18 cellular contexts compared by ENCODE assay signal in genomic region chr4:26267087-26267486, GRCh38. TPM values are rescaled to one million over a fixed set of nuclear protein-coding genes. Genes with fewer than 3 reads are reported as not detected.
DNase-seq lines count a peak whose midpoint lies in the region; ATAC-seq and TF ChIP-seq lines count a peak whose summit lies in the region.
"Had no signal": no experiment of that assay in that cellular context is flagged by ENCODE, and none has a peak within 500 bp of the region (broad histone marks: within the 10 kb centered on the region; RNA-seq: fewer than 3 reads in every experiment).

No MANE protein-coding gene starts in this region.

- intact Hi-C loops in left colon (cut with DNase I, micrococcal nuclease) (no loop called here), sigmoid colon (cut with DNase I) (loop anchor here (5.0 kb wide), 1 partner anchor 50 kb away; no protein-coding TSS in a partner anchor)

- no peak overlapping the region for H3K4me3 ChIP-seq in sigmoid colon
- H3K4me3 ChIP-seq: adrenal gland had no signal

- POLR2A ChIA-PET in activated CD8-positive, alpha-beta T cell treated with anti-CD3 and anti-CD28 coated beads, Interleukin-2, amount 10 ng/mL, durations not matched to agents 7 days and 5 days (lab: Charles Lee), result no interaction called here

- ATAC-seq in left colon, result peak; percentile 58
- no peak for ATAC-seq in activated CD8-positive, alpha-beta T cell treated with anti-CD3 and anti-CD28 coated beads, Interleukin-2, amount 10 ng/mL, durations not matched to agents 7 days and 5 days
- ATAC-seq in HG02973 (IDR thresholded peaks at IDR 0.05; ENCODE audit: unreplicated experiment), result no peak
- ATAC-seq: HCT116 had no signal

- H3K36me3 Mint-ChIP-seq in activated CD8-positive, alpha-beta T cell treated with anti-CD3 and anti-CD28 coated beads, Interleukin-2, amount 10 ng/mL, durations not matched to agents 7 days and 5 days (ENCODE audit: low read depth), result no peaks in the 10 kb centered on the region
- H3K36me3 Mint-ChIP-seq: immature natural killer cell had no signal

- CTCF ChIA-PET in activated CD8-positive, alpha-beta T cell treated with anti-CD3 and anti-CD28 coated beads, Interleukin-2, amount 10 ng/mL, durations not matched to agents 7 days and 5 days (lab: Charles Lee), result no interaction called here

- TF ChIP-seq POLR2A in sigmoid colon (IDR thresholded peaks at IDR 0.05), result no peak

- no peak overlapping the region for H3K4me3 Mint-ChIP-seq in activated CD8-positive, alpha-beta T cell treated with anti-CD3 and anti-CD28 coated beads, Interleukin-2, amount 10 ng/mL, durations not matched to agents 7 days and 5 days
- H3K4me3 Mint-ChIP-seq: activated CD4-positive, alpha-beta memory T cell treated with anti-CD3 and anti-CD28 coated beads, Interleukin-2, amount 10 ng/mL, durations not matched to agents 7 days and 5 days; activated T-helper 1 cell treated with anti-CD3 and anti-CD28 coated beads, Interleukin-12 subunit alpha, Interleukin-12 subunit beta, Interleukin-2, Interleukin-4 antibody, amounts not matched to agents 30 ng/mL and 10 ng/mL and 1 ng/mL, durations not matched to agents 14 hours and 24 hours and 36 hours; immature natural killer cell had no signal

- H3K27ac Mint-ChIP-seq in activated CD8-positive, alpha-beta T cell treated with anti-CD3 and anti-CD28 coated beads, Interleukin-2, amount 10 ng/mL, durations not matched to agents 7 days and 5 days, result no peak overlapping the region
- H3K27ac Mint-ChIP-seq: activated CD4-positive, alpha-beta memory T cell treated with anti-CD3 and anti-CD28 coated beads, Interleukin-2, amount 10 ng/mL, durations not matched to agents 7 days and 5 days; activated T-helper 1 cell treated with anti-CD3 and anti-CD28 coated beads, Interleukin-12 subunit alpha, Interleukin-12 subunit beta, Interleukin-2, Interleukin-4 antibody, amounts not matched to agents 30 ng/mL and 10 ng/mL and 1 ng/mL, durations not matched to agents 14 hours and 24 hours and 36 hours; immature natural killer cell had no signal

- peaks cover 5% of the 10 kb centered on the region for H3K4me1 Mint-ChIP-seq in activated CD8-positive, alpha-beta T cell treated with anti-CD3 and anti-CD28 coated beads, Interleukin-2, amount 10 ng/mL, durations not matched to agents 7 days and 5 days (ENCODE audit: low read depth)
- H3K4me1 Mint-ChIP-seq: immature natural killer cell had no signal

- no peaks in the 10 kb centered on the region for H3K36me3 ChIP-seq in sigmoid colon
- H3K36me3 ChIP-seq: adrenal gland had no signal

- no peaks in the 10 kb centered on the region for H3K9me3 ChIP-seq in sigmoid colon
- H3K9me3 ChIP-seq: adrenal gland, SK-N-SH had no signal

- no peaks in the 10 kb centered on the region for H3K27me3 ChIP-seq in sigmoid colon
- H3K27me3 ChIP-seq: adrenal gland had no signal

- H3K4me1 ChIP-seq in sigmoid colon, result peaks cover 0 to 31% (median 24%) of the 10 kb centered on the region in 4 donors
- H3K4me1 ChIP-seq: adrenal gland had no signal

- 58 to 71% methylated on average over 1 of the region's 1 CpG for WGBS in sigmoid colon, 2 donors

- H3K27ac ChIP-seq in sigmoid colon, result peak overlapping the region in 3 of 4 donors; percentile 50 to 58 (median 57)
- H3K27ac ChIP-seq: adrenal gland had no signal

- DNase-seq in AG20443 (ENCODE audit: low spot score) (peak; percentile 89), dedifferentiated amniotic fluid mesenchymal stem cell (ENCODE audit: extremely low spot score) (peak; percentile 78), left colon (peak; percentile 39 to 52), sigmoid colon (peak; percentile 87), HUDEP-2 (lab: John Stamatoyannopoulos, UW; ENCODE audit: unreplicated experiment in 76 of 76) (no peak), NCI-H1694 treated with DMSO at 0.1 percent for 48 hours (lab: John Stamatoyannopoulos, UW) (no peak)
- no peak for DNase-seq in activated CD8-positive, alpha-beta T cell treated with anti-CD3 and anti-CD28 coated beads, Interleukin-2, amount 10 ng/mL, durations not matched to agents 7 days and 5 days
- DNase-seq: activated CD4-positive, alpha-beta memory T cell treated with anti-CD3 and anti-CD28 coated beads, Interleukin-2, amount 10 ng/mL, durations not matched to agents 7 days and 5 days; cortex of kidney; immature natural killer cell; NCI-H510A; retina; SK-N-SH; stimulated activated CD4-positive, alpha-beta T cell treated with anti-CD3 and anti-CD28 coated beads, Interleukin-4, amount 100 ng/mL, for 24 hours had no signal

- TF ChIP-seq CTCF in sigmoid colon (IDR thresholded peaks at IDR 0.05), result no peak

- H3K27me3 Mint-ChIP-seq in activated CD8-positive, alpha-beta T cell treated with anti-CD3 and anti-CD28 coated beads, Interleukin-2, amount 10 ng/mL, durations not matched to agents 7 days and 5 days (ENCODE audit: low read depth), result peaks cover 17% of the 10 kb centered on the region

- no peak for TF ChIP-seq EP300 in sigmoid colon (IDR thresholded peaks at IDR 0.05)

- no peaks in the 10 kb centered on the region for H3K9me3 Mint-ChIP-seq in activated CD8-positive, alpha-beta T cell treated with anti-CD3 and anti-CD28 coated beads, Interleukin-2, amount 10 ng/mL, durations not matched to agents 7 days and 5 days (ENCODE audit: insufficient read depth)
- H3K9me3 Mint-ChIP-seq: activated CD4-positive, alpha-beta memory T cell treated with anti-CD3 and anti-CD28 coated beads, Interleukin-2, amount 10 ng/mL, durations not matched to agents 7 days and 5 days; immature natural killer cell had no signal

RNA-seq across cellular contexts. Expression of gene RBPJ, which starts 53.7 kb away (rescaled TPM):
- total RNA-seq in left colon (10 to 100 TPM; 32.6 to 53.2 TPM), sigmoid colon (100 to 1,000 TPM in 2 of 4 donors, 10 to 100 TPM in 2; 78.4 to 114 (median 100) TPM)
- polyA plus RNA-seq in sigmoid colon, result 10 to 100 TPM; 15.0 to 25.0 (median 15.0) TPM
- 10 to 100 TPM; 61.7 to 72.3 TPM for total RNA-seq in activated CD8-positive, alpha-beta T cell treated with anti-CD3 and anti-CD28 coated beads, Interleukin-2, amount 10 ng/mL, durations not matched to agents 7 days and 5 days

Comparison
In these comparisons a context has a peak if more than half of its experiments do, and no peak if none do; other contexts are left out.
1. DNase-seq: peak in AG20443 (single experiment), dedifferentiated amniotic fluid mesenchymal stem cell (single experiment), left colon (2 of 2) and sigmoid colon (single experiment); none in HUDEP-2 (0 of 76), activated CD8-positive, alpha-beta T cell treated with anti-CD3 and anti-CD28 coated beads, Interleukin-2, amount 10 ng/mL, durations not matched to agents 7 days and 5 days (single experiment) and NCI-H1694 treated with DMSO at 0.1 percent for 48 hours (single experiment).